ENCODE assay signal across 1 cellular context in the genomic region with DNA sequence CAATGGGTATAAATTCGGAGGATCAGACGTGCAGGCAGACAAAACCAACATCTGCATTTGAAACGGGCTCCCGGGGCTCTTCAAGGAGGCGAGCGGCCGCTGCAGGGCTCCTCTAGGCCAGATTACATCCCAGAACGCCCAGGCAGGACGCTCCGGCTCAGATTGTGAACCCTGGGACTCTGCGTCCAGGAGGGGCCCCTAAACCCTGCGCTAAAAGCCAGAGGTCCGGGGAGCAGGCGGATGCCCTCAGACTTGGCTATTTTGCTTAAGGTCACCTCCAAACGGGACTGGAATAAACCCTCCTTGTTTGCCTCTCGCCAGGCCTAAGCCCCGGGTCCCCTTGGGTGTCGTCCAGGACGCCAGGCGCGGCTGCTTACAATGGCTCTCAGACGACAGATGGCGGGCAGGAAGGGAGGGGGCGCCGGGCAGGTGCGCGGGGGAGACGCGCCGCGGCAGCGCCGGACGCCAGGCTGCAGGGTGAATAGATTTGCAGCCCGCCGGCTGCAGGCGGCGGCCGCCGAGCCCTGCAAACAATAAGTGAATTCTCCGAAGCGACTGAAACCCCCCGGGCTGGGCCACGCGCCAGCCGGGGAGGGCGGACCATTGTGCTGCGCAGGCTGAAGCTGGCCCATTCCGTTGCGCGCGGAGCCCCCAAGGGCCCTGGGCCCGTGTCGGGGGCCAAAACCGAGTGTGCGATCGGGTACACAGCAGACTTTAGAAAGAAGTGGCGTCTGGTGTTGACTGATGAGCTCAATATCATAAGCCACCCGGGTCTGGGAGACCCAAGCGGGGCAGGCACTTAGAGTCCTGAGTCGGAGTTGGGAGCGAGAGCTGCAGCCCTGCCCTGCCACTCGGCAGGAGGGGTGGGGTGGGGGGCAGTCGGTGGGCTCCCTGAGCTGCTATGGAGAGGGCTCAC.
TF ChIP-seq lines count a peak whose summit lies in the region.

No MANE protein-coding gene starts in this region.

TF ChIP-seq in H1, 55 proteins besides CTCF, POLR2A, EP300 and RAD21:
- TF ChIP-seq SIRT6 (IDR thresholded peaks at IDR 0.05; ENCODE audit: low read length), result no peak
- TF ChIP-seq RBBP5 (IDR thresholded peaks at IDR 0.05; ENCODE audit: borderline replicate concordance, low read depth, low read length), result peak; percentile 69; the same call in 1 of the 2 replicates
- TF ChIP-seq PHF8 (conservative IDR thresholded peaks at IDR 0.05; ENCODE audit: low read depth, low read length), result no peak; the same call in 1 of the 2 replicates
- no peak for TF ChIP-seq EGR1 (IDR thresholded peaks at IDR 0.05; ENCODE audit: borderline replicate concordance, low read depth, low read length)
- TF ChIP-seq, protein P1, sequence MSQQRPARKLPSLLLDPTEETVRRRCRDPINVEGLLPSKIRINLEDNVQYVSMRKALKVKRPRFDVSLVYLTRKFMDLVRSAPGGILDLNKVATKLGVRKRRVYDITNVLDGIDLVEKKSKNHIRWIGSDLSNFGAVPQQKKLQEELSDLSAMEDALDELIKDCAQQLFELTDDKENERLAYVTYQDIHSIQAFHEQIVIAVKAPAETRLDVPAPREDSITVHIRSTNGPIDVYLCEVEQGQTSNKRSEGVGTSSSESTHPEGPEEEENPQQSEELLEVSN (IDR thresholded peaks at IDR 0.05), result peak; percentile 43
- TF ChIP-seq, protein P2, sequence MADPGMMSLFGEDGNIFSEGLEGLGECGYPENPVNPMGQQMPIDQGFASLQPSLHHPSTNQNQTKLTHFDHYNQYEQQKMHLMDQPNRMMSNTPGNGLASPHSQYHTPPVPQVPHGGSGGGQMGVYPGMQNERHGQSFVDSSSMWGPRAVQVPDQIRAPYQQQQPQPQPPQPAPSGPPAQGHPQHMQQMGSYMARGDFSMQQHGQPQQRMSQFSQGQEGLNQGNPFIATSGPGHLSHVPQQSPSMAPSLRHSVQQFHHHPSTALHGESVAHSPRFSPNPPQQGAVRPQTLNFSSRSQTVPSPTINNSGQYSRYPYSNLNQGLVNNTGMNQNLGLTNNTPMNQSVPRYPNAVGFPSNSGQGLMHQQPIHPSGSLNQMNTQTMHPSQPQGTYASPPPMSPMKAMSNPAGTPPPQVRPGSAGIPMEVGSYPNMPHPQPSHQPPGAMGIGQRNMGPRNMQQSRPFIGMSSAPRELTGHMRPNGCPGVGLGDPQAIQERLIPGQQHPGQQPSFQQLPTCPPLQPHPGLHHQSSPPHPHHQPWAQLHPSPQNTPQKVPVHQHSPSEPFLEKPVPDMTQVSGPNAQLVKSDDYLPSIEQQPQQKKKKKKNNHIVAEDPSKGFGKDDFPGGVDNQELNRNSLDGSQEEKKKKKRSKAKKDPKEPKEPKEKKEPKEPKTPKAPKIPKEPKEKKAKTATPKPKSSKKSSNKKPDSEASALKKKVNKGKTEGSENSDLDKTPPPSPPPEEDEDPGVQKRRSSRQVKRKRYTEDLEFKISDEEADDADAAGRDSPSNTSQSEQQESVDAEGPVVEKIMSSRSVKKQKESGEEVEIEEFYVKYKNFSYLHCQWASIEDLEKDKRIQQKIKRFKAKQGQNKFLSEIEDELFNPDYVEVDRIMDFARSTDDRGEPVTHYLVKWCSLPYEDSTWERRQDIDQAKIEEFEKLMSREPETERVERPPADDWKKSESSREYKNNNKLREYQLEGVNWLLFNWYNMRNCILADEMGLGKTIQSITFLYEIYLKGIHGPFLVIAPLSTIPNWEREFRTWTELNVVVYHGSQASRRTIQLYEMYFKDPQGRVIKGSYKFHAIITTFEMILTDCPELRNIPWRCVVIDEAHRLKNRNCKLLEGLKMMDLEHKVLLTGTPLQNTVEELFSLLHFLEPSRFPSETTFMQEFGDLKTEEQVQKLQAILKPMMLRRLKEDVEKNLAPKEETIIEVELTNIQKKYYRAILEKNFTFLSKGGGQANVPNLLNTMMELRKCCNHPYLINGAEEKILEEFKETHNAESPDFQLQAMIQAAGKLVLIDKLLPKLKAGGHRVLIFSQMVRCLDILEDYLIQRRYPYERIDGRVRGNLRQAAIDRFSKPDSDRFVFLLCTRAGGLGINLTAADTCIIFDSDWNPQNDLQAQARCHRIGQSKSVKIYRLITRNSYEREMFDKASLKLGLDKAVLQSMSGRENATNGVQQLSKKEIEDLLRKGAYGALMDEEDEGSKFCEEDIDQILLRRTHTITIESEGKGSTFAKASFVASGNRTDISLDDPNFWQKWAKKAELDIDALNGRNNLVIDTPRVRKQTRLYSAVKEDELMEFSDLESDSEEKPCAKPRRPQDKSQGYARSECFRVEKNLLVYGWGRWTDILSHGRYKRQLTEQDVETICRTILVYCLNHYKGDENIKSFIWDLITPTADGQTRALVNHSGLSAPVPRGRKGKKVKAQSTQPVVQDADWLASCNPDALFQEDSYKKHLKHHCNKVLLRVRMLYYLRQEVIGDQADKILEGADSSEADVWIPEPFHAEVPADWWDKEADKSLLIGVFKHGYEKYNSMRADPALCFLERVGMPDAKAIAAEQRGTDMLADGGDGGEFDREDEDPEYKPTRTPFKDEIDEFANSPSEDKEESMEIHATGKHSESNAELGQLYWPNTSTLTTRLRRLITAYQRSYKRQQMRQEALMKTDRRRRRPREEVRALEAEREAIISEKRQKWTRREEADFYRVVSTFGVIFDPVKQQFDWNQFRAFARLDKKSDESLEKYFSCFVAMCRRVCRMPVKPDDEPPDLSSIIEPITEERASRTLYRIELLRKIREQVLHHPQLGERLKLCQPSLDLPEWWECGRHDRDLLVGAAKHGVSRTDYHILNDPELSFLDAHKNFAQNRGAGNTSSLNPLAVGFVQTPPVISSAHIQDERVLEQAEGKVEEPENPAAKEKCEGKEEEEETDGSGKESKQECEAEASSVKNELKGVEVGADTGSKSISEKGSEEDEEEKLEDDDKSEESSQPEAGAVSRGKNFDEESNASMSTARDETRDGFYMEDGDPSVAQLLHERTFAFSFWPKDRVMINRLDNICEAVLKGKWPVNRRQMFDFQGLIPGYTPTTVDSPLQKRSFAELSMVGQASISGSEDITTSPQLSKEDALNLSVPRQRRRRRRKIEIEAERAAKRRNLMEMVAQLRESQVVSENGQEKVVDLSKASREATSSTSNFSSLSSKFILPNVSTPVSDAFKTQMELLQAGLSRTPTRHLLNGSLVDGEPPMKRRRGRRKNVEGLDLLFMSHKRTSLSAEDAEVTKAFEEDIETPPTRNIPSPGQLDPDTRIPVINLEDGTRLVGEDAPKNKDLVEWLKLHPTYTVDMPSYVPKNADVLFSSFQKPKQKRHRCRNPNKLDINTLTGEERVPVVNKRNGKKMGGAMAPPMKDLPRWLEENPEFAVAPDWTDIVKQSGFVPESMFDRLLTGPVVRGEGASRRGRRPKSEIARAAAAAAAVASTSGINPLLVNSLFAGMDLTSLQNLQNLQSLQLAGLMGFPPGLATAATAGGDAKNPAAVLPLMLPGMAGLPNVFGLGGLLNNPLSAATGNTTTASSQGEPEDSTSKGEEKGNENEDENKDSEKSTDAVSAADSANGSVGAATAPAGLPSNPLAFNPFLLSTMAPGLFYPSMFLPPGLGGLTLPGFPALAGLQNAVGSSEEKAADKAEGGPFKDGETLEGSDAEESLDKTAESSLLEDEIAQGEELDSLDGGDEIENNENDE (IDR thresholded peaks at IDR 0.05; ENCODE audit: insufficient replicate concordance, low read length), result peak; percentile 44
- TF ChIP-seq TCF12 (IDR thresholded peaks at IDR 0.05; ENCODE audit: low read depth, low read length), result peak; percentile 51; the same call in 1 of the 2 replicates
- TF ChIP-seq SUZ12 (IDR thresholded peaks at IDR 0.05; ENCODE audit: low read length), result peak; percentile 47; the same call in 1 of the 2 replicates
- TF ChIP-seq HDAC2 (IDR thresholded peaks at IDR 0.05; ENCODE audit: borderline replicate concordance in 1 of 2, low read depth in 2 of 2, low read length in 2 of 2), result peak in 1 of 2 experiments; percentile 84; a peak in 1 of 4 replicates
- no peak for TF ChIP-seq SIX5 (IDR thresholded peaks at IDR 0.05; ENCODE audit: low read depth, low read length)
- no peak for TF ChIP-seq JUND (IDR thresholded peaks at IDR 0.05; ENCODE audit: low read length)
- TF ChIP-seq NANOG (IDR thresholded peaks at IDR 0.05; ENCODE audit: insufficient read depth, low read depth, low read length, poor library complexity, severe bottlenecking), result no peak
- TF ChIP-seq, protein P3, sequence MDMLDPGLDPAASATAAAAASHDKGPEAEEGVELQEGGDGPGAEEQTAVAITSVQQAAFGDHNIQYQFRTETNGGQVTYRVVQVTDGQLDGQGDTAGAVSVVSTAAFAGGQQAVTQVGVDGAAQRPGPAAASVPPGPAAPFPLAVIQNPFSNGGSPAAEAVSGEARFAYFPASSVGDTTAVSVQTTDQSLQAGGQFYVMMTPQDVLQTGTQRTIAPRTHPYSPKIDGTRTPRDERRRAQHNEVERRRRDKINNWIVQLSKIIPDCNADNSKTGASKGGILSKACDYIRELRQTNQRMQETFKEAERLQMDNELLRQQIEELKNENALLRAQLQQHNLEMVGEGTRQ (IDR thresholded peaks at IDR 0.05; ENCODE audit: low read length), result no peak
- TF ChIP-seq YY1 (IDR thresholded peaks at IDR 0.05; ENCODE audit: low read depth, low read length), result 0 out of 2 replicates have a peak, but pooled peaks have one; percentile 2
- TF ChIP-seq CTBP2 (IDR thresholded peaks at IDR 0.05; ENCODE audit: borderline replicate concordance, insufficient read depth, insufficient read length, low read length), result peak; percentile 48
- TF ChIP-seq ASH2L (IDR thresholded peaks at IDR 0.05; ENCODE audit: low read length), result peak; percentile 80
- no peak for TF ChIP-seq GABPA (IDR thresholded peaks at IDR 0.05; ENCODE audit: borderline replicate concordance, insufficient read depth, low read length)
- TF ChIP-seq EZH2 (IDR thresholded peaks at IDR 0.05; ENCODE audit: low read depth, low read length, severe bottlenecking), result peak; percentile 50
- TF ChIP-seq TAF1 (IDR thresholded peaks at IDR 0.05; ENCODE audit: low read depth, low read length), result peak; percentile 51
